10 cellular contexts compared by ENCODE assay signal in genomic region chr1:10504259-10504658, GRCh38. TPM values are rescaled to one million over a fixed set of nuclear protein-coding genes. Genes with fewer than 3 reads are reported as not detected.
"Had no signal": no experiment of that assay in that cellular context is flagged by ENCODE, and none has a peak within 500 bp of the region (broad histone marks: within the 10 kb centered on the region; RNA-seq: fewer than 3 reads in every experiment).

No MANE protein-coding gene starts in this region.

- H3K27me3 Mint-ChIP-seq: activated naive CD4-positive, alpha-beta T cell treated with anti-CD3 and anti-CD28 coated beads, Interleukin-2, amount 50 U/mL, for 24 hours; memory B cell; natural killer cell treated with Interleukin-12 subunit alpha and Interleukin-12 subunit beta and Interleukin-15 and Interleukin-18, amount 100 ng/mL, for 72 hours had no signal

- H3K9me3 ChIP-seq: adrenal gland, left lung, right atrium auricular region, thoracic aorta had no signal

- H3K4me3 ChIP-seq: adrenal gland, dorsolateral prefrontal cortex, left lung, right atrium auricular region, thoracic aorta had no signal

- ATAC-seq: left lung; natural killer cell treated with Interleukin-12 subunit alpha and Interleukin-12 subunit beta and Interleukin-15 and Interleukin-18, amount 100 ng/mL, for 72 hours had no signal

- H3K36me3 Mint-ChIP-seq: natural killer cell treated with Interleukin-12 subunit alpha and Interleukin-12 subunit beta and Interleukin-15 and Interleukin-18, amount 100 ng/mL, for 72 hours had no signal

- H3K27me3 ChIP-seq: adrenal gland, dorsolateral prefrontal cortex, left lung, right atrium auricular region had no signal

- H3K9me3 Mint-ChIP-seq: activated naive CD4-positive, alpha-beta T cell treated with anti-CD3 and anti-CD28 coated beads, Interleukin-2, amount 50 U/mL, for 24 hours; memory B cell; natural killer cell treated with Interleukin-12 subunit alpha and Interleukin-12 subunit beta and Interleukin-15 and Interleukin-18, amount 100 ng/mL, for 72 hours had no signal

- H3K27ac ChIP-seq: adrenal gland, dorsolateral prefrontal cortex, left lung, right atrium auricular region, thoracic aorta had no signal

- DNase-seq: adrenal gland, dorsolateral prefrontal cortex, left lung, occipital lobe, T-helper 2 cell had no signal

- H3K27ac Mint-ChIP-seq: activated naive CD4-positive, alpha-beta T cell treated with anti-CD3 and anti-CD28 coated beads, Interleukin-2, amount 50 U/mL, for 24 hours; memory B cell had no signal

- H3K4me3 Mint-ChIP-seq: activated naive CD4-positive, alpha-beta T cell treated with anti-CD3 and anti-CD28 coated beads, Interleukin-2, amount 50 U/mL, for 24 hours; memory B cell; natural killer cell treated with Interleukin-12 subunit alpha and Interleukin-12 subunit beta and Interleukin-15 and Interleukin-18, amount 100 ng/mL, for 72 hours had no signal

- H3K36me3 ChIP-seq: adrenal gland, left lung, right atrium auricular region, thoracic aorta had no signal

RNA-seq across cellular contexts. Expression of gene CORT, which starts 54.4 kb away (rescaled TPM):
- total RNA-seq: right atrium auricular region, thoracic aorta had no signal
